Comparison of ENCODE assay signal across 8 cellular contexts in the genomic region with DNA sequence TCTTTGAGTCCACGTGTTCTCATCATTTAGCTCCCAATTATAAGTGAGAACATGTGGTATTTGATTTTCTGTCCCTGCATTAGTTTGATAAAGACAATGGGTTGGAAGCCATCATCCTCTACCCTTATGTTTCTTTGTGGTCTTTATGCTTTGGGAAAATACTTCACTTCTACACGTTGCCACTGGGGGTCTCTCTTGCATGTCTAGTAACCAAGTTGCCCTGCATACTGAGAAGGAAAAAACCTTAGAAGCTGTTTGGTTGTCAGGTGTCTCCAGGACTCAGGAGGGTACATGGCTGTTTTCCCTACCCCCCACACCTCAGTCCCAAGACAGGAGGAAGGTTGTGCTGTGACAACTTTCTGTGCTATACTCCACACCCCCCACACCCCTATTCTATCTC.
DNase-seq lines count a peak whose midpoint lies in the region; ATAC-seq and TF ChIP-seq lines count a peak whose summit lies in the region.
"Not testable (repeated sequence)": the region's sequence is repeated elsewhere in the genome, so short reads cannot be mapped to it uniquely, and the experiment has no call there.

No MANE protein-coding gene starts in this region.

- not testable (repeated sequence) for H3K79me2 ChIP-seq in OCI-LY7 (ENCODE audit: insufficient read depth, low read depth, low read length)

- CTCF ChIA-PET in OCI-LY7 (lab: Charles Lee; ENCODE audit: unreplicated experiment), result not testable (repeated sequence)

- peak; percentile 63 for ATAC-seq in GM18511 (IDR thresholded peaks at IDR 0.05; ENCODE audit: unreplicated experiment)
- peak; percentile 58 for ATAC-seq in HG02623 (IDR thresholded peaks at IDR 0.05; ENCODE audit: unreplicated experiment)

- not testable (repeated sequence) for H2AFZ ChIP-seq in OCI-LY7 (ENCODE audit: low read length)

- H3K27ac Mint-ChIP-seq in brain; neural crest cell (ENCODE audit: unreplicated experiment): not testable (repeated sequence)

- not testable (repeated sequence) for H3K27me3 Mint-ChIP-seq in brain; neural crest cell (ENCODE audit: low read depth)

- H3K9me3 Mint-ChIP-seq in brain, neural crest cell: not testable (repeated sequence)

- not testable (repeated sequence) for H3K4me1 ChIP-seq in BE2C; OCI-LY7 (ENCODE audit: insufficient read depth, low read length, poor library complexity, severe bottlenecking); cardiac muscle cell (ENCODE audit: low read depth)

- POLR2A ChIA-PET in OCI-LY7 (lab: Charles Lee), result not testable (repeated sequence)

- not testable (repeated sequence) for H3K9me3 ChIP-seq in BE2C; OCI-LY7 (ENCODE audit: low read length); cardiac muscle cell (ENCODE audit: low read depth)

- H3K4me2 ChIP-seq in OCI-LY7 (ENCODE audit: low read length), result not testable (repeated sequence)

- not testable (repeated sequence) for H4K20me1 ChIP-seq in OCI-LY7 (ENCODE audit: insufficient read depth, low read length)

- DNase-seq in BE2C; neural crest cell (ENCODE audit: low read depth, low spot score): not testable (repeated sequence)
- peak; percentile 4 for DNase-seq in LHCN-M2 (ENCODE audit: low read depth)
- peak; percentile 3 for DNase-seq in OCI-LY7 (ENCODE audit: low spot score)
- DNase-seq in cardiac muscle cell (ENCODE audit: low read depth in 1 of 2, low spot score in 1 of 2), result peak in 1 of 2 donors; percentile 31

- not testable (repeated sequence) for H3K36me3 Mint-ChIP-seq in brain; neural crest cell (ENCODE audit: low read depth)

- not testable (repeated sequence) for BruUV-seq in OCI-LY7 (replicated peaks; lab: Mats Ljungman, UMichigan)

- not testable (repeated sequence) for H3K36me3 ChIP-seq in BE2C; OCI-LY7 (ENCODE audit: insufficient read depth, low read length); cardiac muscle cell

- not testable (repeated sequence) for H3K27ac ChIP-seq in OCI-LY7 (ENCODE audit: low read depth, low read length, poor library complexity, severe bottlenecking); cardiac muscle cell

- intact Hi-C loops in OCI-LY7 (cut with micrococcal nuclease; ENCODE audit: unreplicated experiment), result not testable (repeated sequence)

- H3K27me3 ChIP-seq in BE2C, cardiac muscle cell: not testable (repeated sequence)

- H3K4me3 Mint-ChIP-seq in brain, neural crest cell: not testable (repeated sequence)

- not testable (repeated sequence) for H3K9me2 ChIP-seq in OCI-LY7 (ENCODE audit: insufficient read depth, low read length)

- H3K4me1 Mint-ChIP-seq in brain, neural crest cell: not testable (repeated sequence)

- TF ChIP-seq CTCF in BE2C (IDR thresholded peaks at IDR 0.05; ENCODE audit: low read depth, low read length) (peak; percentile 45), OCI-LY7 (conservative IDR thresholded peaks at IDR 0.05; ENCODE audit: low read length) (peak; percentile 41; the same call in 1 of the 2 replicates), brain (conservative IDR thresholded peaks at IDR 0.05) (peak; percentile 11 to 39), cardiac muscle cell (IDR thresholded peaks at IDR 0.05; ENCODE audit: low read depth, low read length) (peak; percentile 29), neural crest cell (conservative IDR thresholded peaks at IDR 0.05) (peak; percentile 30)

- H3K4me3 ChIP-seq in BE2C (ENCODE audit: low read depth, low read length); OCI-LY7 (ENCODE audit: low read depth, low read length, poor library complexity, severe bottlenecking); cardiac muscle cell: not testable (repeated sequence)
